ENCODE assay signal across 16 cellular contexts in the genomic region with DNA sequence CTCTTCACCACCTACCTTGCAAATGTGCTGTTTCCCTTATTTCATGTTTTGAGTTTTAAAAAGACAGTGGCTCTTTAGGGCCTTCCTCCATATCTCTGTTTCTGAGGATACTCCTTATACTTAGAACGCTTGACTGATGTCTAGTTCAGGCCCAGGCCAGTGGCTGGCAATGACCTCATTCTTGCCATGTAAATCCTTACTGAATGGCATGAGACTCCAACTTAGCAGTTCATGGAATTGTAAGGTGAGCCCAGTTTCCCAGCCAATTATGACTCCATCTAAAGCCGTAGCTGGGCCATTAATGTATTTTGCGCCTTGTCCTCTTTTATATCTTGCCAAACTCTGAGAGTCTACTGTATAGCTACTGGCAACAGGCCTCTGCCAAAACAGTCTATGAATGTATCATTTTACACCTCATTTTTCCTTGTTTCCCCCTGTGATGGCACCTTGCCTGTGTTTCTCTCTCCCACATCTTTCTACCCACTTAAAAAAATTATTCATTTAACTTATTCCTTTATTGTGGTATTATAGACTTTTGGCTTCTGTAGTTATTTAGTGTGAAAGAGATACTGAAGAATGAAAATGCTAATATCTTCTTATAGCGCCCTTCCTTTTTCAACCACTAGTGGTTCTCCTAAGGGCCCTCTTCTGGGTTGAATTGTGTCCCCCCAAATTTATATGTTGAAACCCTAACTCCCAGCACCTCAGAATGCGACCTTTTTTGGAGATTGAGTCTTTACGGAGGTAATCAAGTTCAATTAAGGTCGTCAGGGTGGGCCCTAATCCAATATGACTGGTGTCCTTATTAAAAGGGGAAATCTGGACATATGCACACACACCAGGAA.
DNase-seq lines count a peak whose midpoint lies in the region; ATAC-seq and TF ChIP-seq lines count a peak whose summit lies in the region.
"Had no signal": no experiment of that assay in that cellular context is flagged by ENCODE, and none has a peak within 500 bp of the region (broad histone marks: within the 10 kb centered on the region; RNA-seq: fewer than 3 reads in every experiment).

No MANE protein-coding gene starts in this region.

- H3F3A ChIP-seq in SK-N-SH (replicated peaks; ENCODE audit: insufficient read depth): no peaks in the 10 kb centered on the region

- H3K9me2 ChIP-seq in SK-N-SH: no peaks in the 10 kb centered on the region

- H3K4me1 ChIP-seq in SK-N-SH (ENCODE audit: control insufficient read depth in 1 of 2, insufficient read depth in 2 of 2, low read depth in 1 of 2, low read length in 1 of 2) (peaks cover 0 to 16% of the 10 kb centered on the region in 2 experiments; a peak in 3 of 4 replicates), gastroesophageal sphincter (peaks cover 2 to 53% (median 8%) of the 10 kb centered on the region in 3 donors), thyroid gland (peaks cover 19 to 32% of the 10 kb centered on the region in 2 donors)

- TF ChIP-seq RAD21 in SK-N-SH (IDR thresholded peaks at IDR 0.05; ENCODE audit: low read length): no peak

- H3K27me3 ChIP-seq in SK-N-SH (ENCODE audit: insufficient read depth) (no peaks in the 10 kb centered on the region), gastroesophageal sphincter (no peaks in the 10 kb centered on the region), thyroid gland (no peaks in the 10 kb centered on the region)

- H3K79me2 ChIP-seq in SK-N-SH (ENCODE audit: insufficient read depth): peaks cover 31% of the 10 kb centered on the region

- no peak for ATAC-seq in SK-N-SH treated with all-trans-retinoic acid at 6 μM for 48 hours
- ATAC-seq in gastroesophageal sphincter: no peak
- no peak for ATAC-seq in HG02885 (IDR thresholded peaks at IDR 0.05; ENCODE audit: poor library complexity, unreplicated experiment)
- ATAC-seq: natural killer cell treated with Interleukin-12 subunit alpha and Interleukin-12 subunit beta and Interleukin-15 and Interleukin-18, amount 100 ng/mL, for 72 hours had no signal

- WGBS in SK-N-SH (ENCODE audit: low lambda C conversion rate): 95% methylated on average over 7 of the region's 7 CpGs
- 80 to 88% methylated on average over 4 to 6 of the region's 7 CpGs for WGBS in gastroesophageal sphincter (ENCODE audit: low coverage in 1 of 2), 2 donors
- 93% methylated on average over 7 of the region's 7 CpGs for WGBS in thyroid gland, 2 donors

- no peak for DNase-seq in SK-N-SH
- peak; percentile 69 for DNase-seq in NCI-H69 (lab: John Stamatoyannopoulos, UW)
- no peak for DNase-seq in thyroid gland
- DNase-seq in superior temporal gyrus (ENCODE audit: extremely low spot score): no peak
- no peak for DNase-seq in NCI-H524 treated with DMSO at 0.1 percent for 48 hours (lab: John Stamatoyannopoulos, UW)
- DNase-seq: activated naive CD4-positive, alpha-beta T cell treated with Interleukin-2 at 50 U/mL for 16 hours; CD8-positive, alpha-beta memory T cell; erythroblast; hypothalamus; NCI-H2081 treated with DMSO at 0.1 percent for 48 hours; stimulated activated naive CD4-positive, alpha-beta T cell; SW 1271 had no signal

- H3K27ac ChIP-seq in SK-N-SH (ENCODE audit: low read depth in 2 of 2, low read length in 1 of 2): no peak overlapping the region
- H3K27ac ChIP-seq in gastroesophageal sphincter: peak overlapping the region in 3 of 4 donors; percentile 2 to 68 (median 56)
- peak overlapping the region in 2 of 3 donors; percentile 6 to 46 for H3K27ac ChIP-seq in thyroid gland

- H3K4me2 ChIP-seq in SK-N-SH: no peak overlapping the region

- no peak overlapping the region for H3K9ac ChIP-seq in SK-N-SH

- H3K36me3 ChIP-seq in SK-N-SH (replicated peaks in 1 of 2; ENCODE audit: control insufficient read depth in 1 of 2, insufficient read depth in 2 of 2, low read length in 1 of 2): no peaks in the 10 kb centered on the region
- H3K36me3 ChIP-seq in gastroesophageal sphincter: no peaks in the 10 kb centered on the region
- no peaks in the 10 kb centered on the region for H3K36me3 ChIP-seq in thyroid gland

- TF ChIP-seq POLR2A in gastroesophageal sphincter (IDR thresholded peaks at IDR 0.05): no peak
- no peak for TF ChIP-seq POLR2A in thyroid gland (IDR thresholded peaks at IDR 0.05)

- H3K9me3 ChIP-seq in SK-N-SH: no peaks in the 10 kb centered on the region
- H3K9me3 ChIP-seq in gastroesophageal sphincter: peaks cover 0 to 9% (median 0%) of the 10 kb centered on the region in 3 donors
- no peaks in the 10 kb centered on the region for H3K9me3 ChIP-seq in thyroid gland

- TF ChIP-seq EP300 in SK-N-SH (IDR thresholded peaks at IDR 0.05; ENCODE audit: borderline replicate concordance in 1 of 2, low read depth in 1 of 2, low read length in 1 of 2) (no peak), gastroesophageal sphincter (IDR thresholded peaks at IDR 0.05) (no peak)

- CTCF ChIA-PET in SK-N-SH (lab: Yijun Ruan, JAX): interaction anchor here (1.0 kb wide), 1 partner anchor 14 kb away, joined by 3 read pairs; no protein-coding TSS in a partner anchor

- POLR2A ChIA-PET in SK-N-SH (lab: Yijun Ruan, JAX): no interaction called here

- H4K20me1 ChIP-seq in SK-N-SH (ENCODE audit: insufficient read depth): peaks cover 20% of the 10 kb centered on the region

- intact Hi-C loops in thyroid gland (cut with DNase I): no loop called here

- H3K4me3 ChIP-seq in SK-N-SH (ENCODE audit: low read depth in 2 of 2, low read length in 1 of 2) (no peak overlapping the region), gastroesophageal sphincter (no peak overlapping the region), thyroid gland (replicated peaks in 1 of 3) (no peak overlapping the region)

- no peak overlapping the region for H2AFZ ChIP-seq in SK-N-SH (ENCODE audit: low read depth)

- TF ChIP-seq CTCF in SK-N-SH (IDR thresholded peaks at IDR 0.05): peak; percentile 16; the same call in 1 of the 2 replicates
- TF ChIP-seq CTCF in gastroesophageal sphincter (IDR thresholded peaks at IDR 0.05): no peak
- TF ChIP-seq CTCF in thyroid gland (IDR thresholded peaks at IDR 0.05): no peak

TF ChIP-seq in SK-N-SH, 30 proteins besides CTCF, POLR2A, EP300 and RAD21 (continues in another document):
- TF ChIP-seq NFIC (IDR thresholded peaks at IDR 0.05; ENCODE audit: borderline replicate concordance) (no peak), MEF2A (IDR thresholded peaks at IDR 0.05; ENCODE audit: borderline replicate concordance, low read depth) (no peak), FOSL2 (IDR thresholded peaks at IDR 0.05; ENCODE audit: borderline replicate concordance, low read depth) (no peak), NRF1 (IDR thresholded peaks at IDR 0.05; ENCODE audit: low read depth, low read length) (no peak), TEAD4 (IDR thresholded peaks at IDR 0.05; ENCODE audit: borderline replicate concordance, insufficient read depth) (no peak), RCOR1 (IDR thresholded peaks at IDR 0.05; ENCODE audit: low read length) (no peak)

TF ChIP-seq in SK-N-SH treated with all-trans-retinoic acid at 6 μM for 48 hours, 23 proteins besides CTCF, POLR2A, EP300 and RAD21 (continues in another document):
- no peak for TF ChIP-seq ZNF565 (CRISPR knock-in tag; conservative IDR thresholded peaks at IDR 0.05; ENCODE audit: low read depth)
- TF ChIP-seq, protein P1, sequence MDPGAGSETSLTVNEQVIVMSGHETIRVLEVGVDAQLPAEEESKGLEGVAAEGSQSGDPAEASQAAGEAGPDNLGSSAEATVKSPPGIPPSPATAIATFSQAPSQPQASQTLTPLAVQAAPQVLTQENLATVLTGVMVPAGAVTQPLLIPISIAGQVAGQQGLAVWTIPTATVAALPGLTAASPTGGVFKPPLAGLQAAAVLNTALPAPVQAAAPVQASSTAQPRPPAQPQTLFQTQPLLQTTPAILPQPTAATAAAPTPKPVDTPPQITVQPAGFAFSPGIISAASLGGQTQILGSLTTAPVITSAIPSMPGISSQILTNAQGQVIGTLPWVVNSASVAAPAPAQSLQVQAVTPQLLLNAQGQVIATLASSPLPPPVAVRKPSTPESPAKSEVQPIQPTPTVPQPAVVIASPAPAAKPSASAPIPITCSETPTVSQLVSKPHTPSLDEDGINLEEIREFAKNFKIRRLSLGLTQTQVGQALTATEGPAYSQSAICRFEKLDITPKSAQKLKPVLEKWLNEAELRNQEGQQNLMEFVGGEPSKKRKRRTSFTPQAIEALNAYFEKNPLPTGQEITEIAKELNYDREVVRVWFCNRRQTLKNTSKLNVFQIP (CRISPR knock-in tag; IDR thresholded peaks at IDR 0.05; ENCODE audit: borderline replicate concordance, low read depth): no peak
- no peak for TF ChIP-seq PATZ1 (CRISPR knock-in tag; IDR thresholded peaks at IDR 0.05; ENCODE audit: borderline replicate concordance)
- no peak for TF ChIP-seq CSRNP3 (CRISPR knock-in tag; IDR thresholded peaks at IDR 0.05)
- TF ChIP-seq RARB (CRISPR knock-in tag; IDR thresholded peaks at IDR 0.05): no peak
- no peak for TF ChIP-seq ISL1 (CRISPR knock-in tag; IDR thresholded peaks at IDR 0.05)
- no peak for TF ChIP-seq TCF4 (CRISPR knock-in tag; IDR thresholded peaks at IDR 0.05; ENCODE audit: borderline replicate concordance)
- TF ChIP-seq ZFP3 (CRISPR knock-in tag; IDR thresholded peaks at IDR 0.05): no peak
- no peak for TF ChIP-seq CSDC2 (CRISPR knock-in tag; IDR thresholded peaks at IDR 0.05)

Comparison
In these comparisons a context has a peak if more than half of its experiments do, and no peak if none do; other contexts are left out.
1. H3K27ac ChIP-seq: peak in gastroesophageal sphincter (3 of 4) and thyroid gland (2 of 3); none in SK-N-SH (0 of 2).